23 cellular contexts compared by ENCODE assay signal in the genomic region with DNA sequence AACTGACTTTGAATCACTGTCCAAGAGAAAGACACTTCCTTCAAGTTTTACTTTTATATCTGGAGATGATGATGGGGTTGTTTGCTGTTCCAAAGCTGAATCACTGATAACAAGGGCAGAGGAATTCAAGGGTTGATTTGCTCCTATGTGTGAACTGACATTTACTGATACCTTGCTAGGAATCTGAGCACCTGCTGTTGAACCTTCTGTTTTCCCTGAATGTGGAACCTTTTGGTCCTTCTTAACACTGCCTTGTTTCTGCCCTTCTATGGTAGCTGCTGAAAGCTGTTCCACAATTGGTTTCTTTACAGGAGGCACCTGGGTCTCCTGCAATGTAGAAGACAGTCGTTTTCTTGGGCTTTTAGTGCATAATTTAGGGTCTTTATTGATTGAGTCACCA.
"Had no signal": no experiment of that assay in that cellular context is flagged by ENCODE, and none has a peak within 500 bp of the region (broad histone marks: within the 10 kb centered on the region; RNA-seq: fewer than 3 reads in every experiment).

No MANE protein-coding gene starts in this region.

- FAIRE-seq: HTR-8/SVneo had no signal

- ATAC-seq: Panc1, PC-3 had no signal

- H3K9ac ChIP-seq: SK-N-SH had no signal

- H3K9me3 ChIP-seq: SK-N-SH had no signal

- H3K4me2 ChIP-seq: SK-N-SH had no signal

- H3K27ac ChIP-seq: HL-60, RWPE1 had no signal

- DNase-seq: KBM-7, MV-4-11, NCI-H1048, NCI-H1105, NCI-H1417, NCI-H1436 treated with DMSO at 0.1 percent for 48 hours, NCI-H1694, NCI-H187 treated with DMSO at 0.1 percent for 48 hours, NCI-H2029 treated with DMSO at 0.1 percent for 48 hours, NCI-H2227 treated with DMSO at 0.1 percent for 48 hours, NCI-H446, NCI-H510A, NCI-H524 treated with DMSO at 0.1 percent for 48 hours, NCI-H69, NCI-H774, PC-3, SHP77, SK-N-SH, SW 1271 had no signal
